In genomic region chr7:138934861-138935260, GRCh38 we compare ENCODE assay signal across 12 cellular contexts. TPM values are rescaled to one million over a fixed set of nuclear protein-coding genes. Genes with fewer than 3 reads are reported as not detected.
DNase-seq lines count a peak whose midpoint lies in the region; ATAC-seq and TF ChIP-seq lines count a peak whose summit lies in the region.
"Had no signal": no experiment of that assay in that cellular context is flagged by ENCODE, and none has a peak within 500 bp of the region (broad histone marks: within the 10 kb centered on the region; RNA-seq: fewer than 3 reads in every experiment).

No MANE protein-coding gene starts in this region.

- WGBS in IMR-90 (ENCODE audit: extremely low coverage in 2 of 2, insufficient read length in 1 of 2), 2 experiments: no CpG with 5 or more reads among the region's 3 CpGs
- WGBS in mammary epithelial cell (ENCODE audit: low coverage, missing lambda C conversion rate): 6% methylated on average over 3 of the region's 3 CpGs
- WGBS in lung, 2 donors: 34 to 56% methylated on average over 3 of the region's 3 CpGs
- 44 to 57% (median 46%) methylated on average over 3 of the region's 3 CpGs for WGBS in ovary, 3 donors

- peaks cover 6% of the 10 kb centered on the region for H3K79me2 ChIP-seq in mammary epithelial cell (ENCODE audit: insufficient read depth, low read length)

- CTCF ChIA-PET in IMR-90 (lab: Yijun Ruan, JAX): interaction anchor here (0.5 kb wide), 1 partner anchor 9 kb away, joined by 5 read pairs; no protein-coding TSS in a partner anchor
- CTCF ChIA-PET in mammary epithelial cell (lab: Charles Lee; ENCODE audit: low non-redundant PET): interaction anchor here (0.7 kb wide), 2 partner anchors 48 to 50 kb away, joined by 3 read pairs; no protein-coding TSS in a partner anchor

- intact Hi-C loops in IMR-90 (cut with micrococcal nuclease): no loop called here
- intact Hi-C loops in mammary epithelial cell (cut with micrococcal nuclease): no loop called here
- intact Hi-C loops in ovary (cut with DNase I): no loop called here

- H3K9me3 ChIP-seq in IMR-90 (ENCODE audit: control insufficient read depth, insufficient read depth, low read length) (no peaks in the 10 kb centered on the region), mammary epithelial cell (replicated peaks; ENCODE audit: insufficient read depth, low read length) (no peaks in the 10 kb centered on the region), lung (ENCODE audit: control insufficient read depth in 2 of 2, insufficient read depth in 1 of 2, low read length in 1 of 2) (no peaks in the 10 kb centered on the region), ovary (no peaks in the 10 kb centered on the region)

- no peak for TF ChIP-seq EP300 in ovary (IDR thresholded peaks at IDR 0.05)

- no peak for TF ChIP-seq RAD21 in IMR-90 (IDR thresholded peaks at IDR 0.05; ENCODE audit: low read length)

- no peak overlapping the region; the same call in 1 of the 2 replicates for H3K23ac ChIP-seq in IMR-90 (ENCODE audit: low read depth, low read length)

- H3K4me3 ChIP-seq in IMR-90 (ENCODE audit: insufficient read depth, low read depth, low read length) (no peak overlapping the region), mammary epithelial cell (replicated peaks in 1 of 3; ENCODE audit: insufficient read depth in 1 of 3, low read depth in 2 of 3, low read length in 3 of 3) (peak overlapping the region in 2 of 3 experiments; percentile 5 to 9), lung (no peak overlapping the region), ovary (no peak overlapping the region)

- H3K4ac ChIP-seq in IMR-90 (ENCODE audit: low read depth, low read length): no peak overlapping the region

- BruUV-seq in IMR-90 (replicated peaks; lab: Mats Ljungman, UMichigan) (no TSS peak), mammary epithelial cell (replicated peaks; lab: Mats Ljungman, UMichigan) (no TSS peak)

- no peak overlapping the region for H2AK5ac ChIP-seq in IMR-90 (ENCODE audit: low read depth, low read length)

- H3K36me3 ChIP-seq in IMR-90 (ENCODE audit: control insufficient read depth, insufficient read depth, low read length): no peaks in the 10 kb centered on the region
- H3K36me3 ChIP-seq in mammary epithelial cell (ENCODE audit: insufficient read depth, low read length): no peaks in the 10 kb centered on the region
- no peaks in the 10 kb centered on the region for H3K36me3 ChIP-seq in lung (ENCODE audit: control insufficient read depth in 2 of 2, insufficient read depth in 2 of 2, low read length in 2 of 2)
- H3K36me3 ChIP-seq in ovary: no peaks in the 10 kb centered on the region

- H4K20me1 ChIP-seq in IMR-90 (ENCODE audit: insufficient read depth, low read length) (0 out of 2 replicates have a peak, but pooled peaks cover 5% of the 10 kb centered on the region), mammary epithelial cell (ENCODE audit: insufficient read depth, low read length) (no peaks in the 10 kb centered on the region)

- H2AK9ac ChIP-seq in IMR-90 (replicated peaks; ENCODE audit: low read depth, low read length, poor library complexity): no peak overlapping the region

- DNase-seq in AG08395 (ENCODE audit: low spot score): peak; percentile 45
- DNase-seq in IMR-90: peak; percentile 40
- DNase-seq in mammary epithelial cell: peak; percentile 50
- DNase-seq in lung (ENCODE audit: low spot score): no peak
- no peak for DNase-seq in amniotic stem cell (lab: John Stamatoyannopoulos, UW)
- DNase-seq in ovary: no peak
- no peak for DNase-seq in HCEC 1CT
- DNase-seq in stimulated activated CD4-positive, alpha-beta T cell treated with anti-CD3 and anti-CD28 coated beads, Interleukin-4, amount 100 ng/mL, for 4 hours: no peak
- DNase-seq: activated CD4-positive, alpha-beta T cell treated with anti-CD3 and anti-CD28 coated beads, Interleukin-2, amount 50 U/mL, for 1 hour; activated naive CD8-positive, alpha-beta T cell treated with anti-CD3 and anti-CD28 coated beads, Interleukin-2, amount 10 ng/mL, durations not matched to agents 7 days and 5 days; NCI-H1417 treated with DMSO at 0.1 percent for 48 hours; substantia nigra had no signal

- H2AFZ ChIP-seq in IMR-90 (replicated peaks; ENCODE audit: low read length, poor library complexity): no peak overlapping the region
- H2AFZ ChIP-seq in mammary epithelial cell (ENCODE audit: low read depth, low read length): peak overlapping the region; percentile 46

- no peak overlapping the region for H3K56ac ChIP-seq in IMR-90 (ENCODE audit: extremely low read depth, insufficient read depth, low read length)

- no peak overlapping the region for H2BK20ac ChIP-seq in IMR-90 (ENCODE audit: low read depth, low read length)

- no peak for TF ChIP-seq CTCF in IMR-90 (conservative IDR thresholded peaks at IDR 0.05; ENCODE audit: low read depth, low read length)
- no peak for TF ChIP-seq CTCF in mammary epithelial cell (conservative IDR thresholded peaks at IDR 0.05 in 1 of 2, IDR thresholded peaks at IDR 0.05 in 1 of 2; ENCODE audit: extremely low read depth in 1 of 2, insufficient read depth in 1 of 2, low read depth in 1 of 2, low read length in 2 of 2)
- TF ChIP-seq CTCF in lung (IDR thresholded peaks at IDR 0.05; ENCODE audit: control extremely low read depth, extremely low read depth): no peak
- TF ChIP-seq CTCF in ovary (IDR thresholded peaks at IDR 0.05): no peak

- H3K4me1 ChIP-seq in IMR-90 (ENCODE audit: control insufficient read depth, insufficient read depth, low read length) (peaks cover 7% of the 10 kb centered on the region), mammary epithelial cell (ENCODE audit: insufficient read depth, low read length) (peaks cover 32% of the 10 kb centered on the region), lung (ENCODE audit: control insufficient read depth in 2 of 2, insufficient read depth in 2 of 2, low read length in 2 of 2) (peaks cover 2 to 3% of the 10 kb centered on the region in 2 donors), ovary (ENCODE audit: insufficient read depth) (peaks cover 4% of the 10 kb centered on the region)

- peaks cover 5 to 7% of the 10 kb centered on the region in 2 experiments; a peak in 2 of 4 replicates for H3K79me1 ChIP-seq in IMR-90 (ENCODE audit: low read depth in 1 of 2, low read length in 2 of 2)

- H3K4me2 ChIP-seq in IMR-90 (ENCODE audit: low read depth, low read length) (no peak overlapping the region), mammary epithelial cell (ENCODE audit: insufficient read depth, low read depth, low read length) (peak overlapping the region; percentile 67)

- H3K9ac ChIP-seq in IMR-90 (ENCODE audit: low read depth, low read length): no peak overlapping the region
- peak overlapping the region; percentile 39 for H3K9ac ChIP-seq in mammary epithelial cell (ENCODE audit: insufficient read depth, low read length)

- ATAC-seq in IMR-90 (ENCODE audit: low read depth) (no peak), lung (ENCODE audit: insufficient read depth, low FRiP score) (no peak)

- dilution Hi-C loops in IMR-90 (cut with HindIII; ENCODE audit: low sequenced_read_pairs, unreplicated experiment): no loop called here
- dilution Hi-C loops in mammary epithelial cell (cut with HindIII; ENCODE audit: low sequenced_read_pairs): no loop called here

- no peak overlapping the region for H3K14ac ChIP-seq in IMR-90 (replicated peaks; ENCODE audit: low read depth, low read length)

- POLR2A ChIA-PET in IMR-90 (lab: Charles Lee; ENCODE audit: unreplicated experiment): no interaction called here

- no peak overlapping the region for H3K27ac ChIP-seq in IMR-90 (ENCODE audit: insufficient read depth, low read length)
- H3K27ac ChIP-seq in mammary epithelial cell (ENCODE audit: insufficient read depth, low read depth, low read length): peak overlapping the region; percentile 86
- H3K27ac ChIP-seq in lung (ENCODE audit: low read depth in 1 of 2, low read length in 1 of 2): peak overlapping the region; percentile 16 to 57
- H3K27ac ChIP-seq in ovary: no peak overlapping the region

- H3K27me3 ChIP-seq in IMR-90 (ENCODE audit: control insufficient read depth, insufficient read depth, low read length): no peaks in the 10 kb centered on the region
- H3K27me3 ChIP-seq in mammary epithelial cell (ENCODE audit: insufficient read depth, low read length): no peaks in the 10 kb centered on the region
- H3K27me3 ChIP-seq in lung (ENCODE audit: control insufficient read depth, insufficient read depth): no peaks in the 10 kb centered on the region
- H3K27me3 ChIP-seq in ovary: no peaks in the 10 kb centered on the region

- H2BK5ac ChIP-seq in IMR-90 (ENCODE audit: low read depth, low read length, poor library complexity, severe bottlenecking): no peak overlapping the region

- H2BK15ac ChIP-seq in IMR-90 (ENCODE audit: low read depth, low read length): no peak overlapping the region

- no peak overlapping the region for H4K91ac ChIP-seq in IMR-90 (ENCODE audit: insufficient read depth, low read depth, low read length)

- H3K9me1 ChIP-seq in IMR-90 (ENCODE audit: insufficient read depth, low read length): no peaks in the 10 kb centered on the region

- H4K5ac ChIP-seq in IMR-90 (ENCODE audit: low read depth, low read length): no peak overlapping the region

- TF ChIP-seq POLR2A in IMR-90 (IDR thresholded peaks at IDR 0.05; ENCODE audit: low read depth, low read length) (no peak), ovary (IDR thresholded peaks at IDR 0.05) (no peak)

- no peak overlapping the region for H4K8ac ChIP-seq in IMR-90 (ENCODE audit: low read depth in 2 of 2, low read length in 2 of 2)

- no peak overlapping the region for H3K18ac ChIP-seq in IMR-90 (ENCODE audit: low read depth, low read length)

- in situ Hi-C loops in IMR-90 (cut with MboI; ENCODE audit: low sequenced_read_pairs): no loop called here
- in situ Hi-C loops in mammary epithelial cell (cut with MboI; ENCODE audit: low sequenced_read_pairs in 2 of 2): no loop called here

- 0 out of 2 replicates have a peak overlapping the region, but pooled peaks have one; percentile 8 for H2BK120ac ChIP-seq in IMR-90 (ENCODE audit: low read depth, low read length)

TF ChIP-seq in IMR-90, 13 proteins besides CTCF, POLR2A, EP300 and RAD21:
- TF ChIP-seq MAZ (IDR thresholded peaks at IDR 0.05; ENCODE audit: borderline replicate concordance, low read depth, low read length) (no peak), MXI1 (IDR thresholded peaks at IDR 0.05; ENCODE audit: borderline replicate concordance, low read depth, low read length) (no peak)

RNA-seq across cellular contexts. Expression of gene KIAA1549, which starts 46.3 kb away (rescaled TPM):
- total RNA-seq in IMR-90 (2012; rRNA removed): 1.1 and 1.3 TPM in 2 replicates
- polyA plus RNA-seq in IMR-90 (2012; rRNA removed): 3.2 and 3.3 TPM in 2 replicates
- polyA plus RNA-seq in IMR-90 (2012; cell fraction: cytosol; rRNA removed): 1.6 and 2.4 TPM in 2 replicates
- 3.0 and 3.1 TPM in 2 replicates for polyA plus RNA-seq in IMR-90 (2012; cell fraction: nucleus; rRNA removed; ENCODE audit: low replicate concordance)
- 1 to 10 TPM; 3.8 to 7.7 TPM for total RNA-seq in mammary epithelial cell
- 2.4 TPM for polyA plus RNA-seq in mammary epithelial cell
- polyA minus RNA-seq in mammary epithelial cell: 11.8 TPM
- total RNA-seq in lung: 1 to 10 TPM; 5.5 to 5.8 TPM
- polyA plus RNA-seq in lung: 1 to 10 TPM in 1 of 2 donors, under 1 TPM in 1; 0.83 to 1.7 TPM
- 1 to 10 TPM; 1.3 to 5.0 (median 4.0) TPM for total RNA-seq in ovary
- polyA plus RNA-seq in ovary: 1 to 10 TPM; 1.2 to 2.5 TPM

Comparison
In these comparisons a context has a peak if more than half of its experiments do, and no peak if none do; other contexts are left out.
1. DNase-seq: peak in AG08395 (single experiment), IMR-90 (single experiment) and mammary epithelial cell (single experiment); none in lung (single experiment), amniotic stem cell (single experiment), ovary (0 of 5), HCEC 1CT (single experiment) and stimulated activated CD4-positive, alpha-beta T cell treated with anti-CD3 and anti-CD28 coated beads, Interleukin-4, amount 100 ng/mL, for 4 hours (0 of 2).
2. H3K27ac ChIP-seq: peak in mammary epithelial cell (single experiment) and lung (2 of 2); none in IMR-90 (single experiment) and ovary (0 of 2).
3. H3K4me3 ChIP-seq: peak in mammary epithelial cell (2 of 3); none in IMR-90 (single experiment), lung (single experiment) and ovary (single experiment).